ENCODE assay signal across 9 cellular contexts in the genomic region with DNA sequence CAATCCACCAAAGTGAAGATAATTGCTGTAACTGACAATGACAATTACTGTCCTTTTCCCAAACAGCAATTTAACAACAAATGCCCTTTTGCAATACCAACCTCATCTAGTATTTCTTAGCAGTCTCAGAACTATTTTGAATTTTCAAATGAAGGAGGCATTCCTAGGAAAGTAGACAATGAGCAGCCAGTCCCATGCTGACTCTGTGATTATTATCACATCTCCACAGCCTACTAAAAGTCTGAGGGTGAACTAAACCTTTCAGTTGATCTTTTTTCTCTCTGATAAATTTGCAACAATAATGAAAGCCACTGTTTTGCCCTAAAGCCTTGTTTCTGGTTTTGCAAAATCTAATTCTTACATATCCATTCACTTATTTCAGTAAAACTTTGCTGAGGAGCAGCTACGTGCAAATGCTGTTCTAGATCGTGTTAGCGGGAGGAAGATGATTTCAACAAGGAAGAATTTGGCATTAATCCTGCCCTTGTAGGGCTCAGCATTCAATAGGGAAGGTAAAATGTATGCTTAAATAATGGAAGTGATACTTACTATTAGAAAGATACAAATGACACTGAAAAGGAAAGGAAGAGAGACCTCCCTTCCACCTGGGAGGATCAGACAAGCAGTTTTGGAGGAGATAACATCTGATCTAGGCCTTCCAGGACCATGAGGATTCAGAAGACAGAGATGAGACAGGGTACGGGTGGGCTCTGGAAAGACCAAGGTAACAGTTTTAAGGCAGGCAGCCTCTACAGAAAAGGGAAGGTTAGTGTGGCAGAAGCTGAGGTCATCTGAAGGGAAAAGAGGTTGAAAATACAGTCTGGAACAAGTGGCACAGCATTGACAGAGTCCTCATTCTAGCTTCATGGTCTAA. TPM values are rescaled to one million over a fixed set of nuclear protein-coding genes. Genes with fewer than 3 reads are reported as not detected.
DNase-seq lines count a peak whose midpoint lies in the region; ATAC-seq and TF ChIP-seq lines count a peak whose summit lies in the region.
"Had no signal": no experiment of that assay in that cellular context is flagged by ENCODE, and none has a peak within 500 bp of the region (broad histone marks: within the 10 kb centered on the region; RNA-seq: fewer than 3 reads in every experiment).

No MANE protein-coding gene starts in this region.

- intact Hi-C loops in left ventricle myocardium inferior (cut with micrococcal nuclease) = no loop called here
- intact Hi-C loops in Right ventricle myocardium inferior (cut with DNase I) = no loop called here
- intact Hi-C loops in activated T-helper 1 cell treated with anti-CD3 and anti-CD28 coated beads, Interleukin-12 subunit alpha, Interleukin-12 subunit beta, Interleukin-2, Interleukin-4 antibody, amounts not matched to agents 30 ng/mL and 10 ng/mL and 1 ng/mL, durations not matched to agents 14 hours and 24 hours and 36 hours (cut with micrococcal nuclease) = loop anchor here (1.0 to 2.0 kb wide), 3 partner anchors 9 to 15 kb away; no protein-coding TSS in a partner anchor
- intact Hi-C loops in transverse colon (cut with DNase I; ENCODE audit: low total_unique reads) = no loop called here

- peaks cover 66% of the 10 kb centered on the region for H3K36me3 Mint-ChIP-seq in activated T-helper 1 cell treated with anti-CD3 and anti-CD28 coated beads, Interleukin-12 subunit alpha, Interleukin-12 subunit beta, Interleukin-2, Interleukin-4 antibody, amounts not matched to agents 30 ng/mL and 10 ng/mL and 1 ng/mL, durations not matched to agents 14 hours and 24 hours and 36 hours (ENCODE audit: low read depth)

- H3K9me3 Mint-ChIP-seq in activated T-helper 1 cell treated with anti-CD3 and anti-CD28 coated beads, Interleukin-12 subunit alpha, Interleukin-12 subunit beta, Interleukin-2, Interleukin-4 antibody, amounts not matched to agents 30 ng/mL and 10 ng/mL and 1 ng/mL, durations not matched to agents 14 hours and 24 hours and 36 hours = no peaks in the 10 kb centered on the region

- DNase-seq in left ventricle myocardium inferior (no peak), Right ventricle myocardium inferior (ENCODE audit: missing footprints) (no peak), transverse colon (no peak), NCI-H187 (lab: John Stamatoyannopoulos, UW) (no peak), COLO668 (lab: John Stamatoyannopoulos, UW; ENCODE audit: unreplicated experiment) (no peak), OCI-M1 (lab: John Stamatoyannopoulos, UW) (no peak)
- DNase-seq in activated T-helper 1 cell treated with anti-CD3 and anti-CD28 coated beads, Interleukin-12 subunit alpha, Interleukin-12 subunit beta, Interleukin-2, Interleukin-4 antibody, amounts not matched to agents 30 ng/mL and 10 ng/mL and 1 ng/mL, durations not matched to agents 14 hours and 24 hours and 36 hours (ENCODE audit: low spot score) = no peak
- DNase-seq: DMS153 had no signal

- TF ChIP-seq EP300 in gastroesophageal sphincter (IDR thresholded peaks at IDR 0.05) (no peak), transverse colon (IDR thresholded peaks at IDR 0.05; ENCODE audit: low read depth) (no peak)

- in situ Hi-C loops in transverse colon (cut with MboI; ENCODE audit: low pct_ligation_motif_present in 1 of 4, low pct_unique_long_range_greater_than_20kb in 1 of 4, low sequenced_read_pairs in 3 of 4) = no loop called here

- no peaks in the 10 kb centered on the region for H3K9me3 ChIP-seq in left ventricle myocardium inferior (replicated peaks)
- H3K9me3 ChIP-seq in gastroesophageal sphincter = no peaks in the 10 kb centered on the region
- H3K9me3 ChIP-seq in transverse colon = no peaks in the 10 kb centered on the region

- WGBS in gastroesophageal sphincter (ENCODE audit: low coverage in 1 of 2), 2 donors = 20 to 34% methylated on average over 2 to 4 of the region's 4 CpGs
- WGBS in transverse colon (ENCODE audit: low coverage in 1 of 2), 2 donors = 81 to 86% methylated on average over 4 of the region's 4 CpGs

- H3K4me3 ChIP-seq in left ventricle myocardium inferior (no peak overlapping the region), gastroesophageal sphincter (no peak overlapping the region), transverse colon (no peak overlapping the region)

- TF ChIP-seq POLR2A in gastroesophageal sphincter (IDR thresholded peaks at IDR 0.05) (no peak), transverse colon (IDR thresholded peaks at IDR 0.05) (no peak)

- no peaks in the 10 kb centered on the region for H3K36me3 ChIP-seq in left ventricle myocardium inferior
- H3K36me3 ChIP-seq in gastroesophageal sphincter = no peaks in the 10 kb centered on the region
- H3K36me3 ChIP-seq in transverse colon = no peaks in the 10 kb centered on the region

- H3K27ac Mint-ChIP-seq in activated T-helper 1 cell treated with anti-CD3 and anti-CD28 coated beads, Interleukin-12 subunit alpha, Interleukin-12 subunit beta, Interleukin-2, Interleukin-4 antibody, amounts not matched to agents 30 ng/mL and 10 ng/mL and 1 ng/mL, durations not matched to agents 14 hours and 24 hours and 36 hours = peak overlapping the region; percentile 92

- no peaks in the 10 kb centered on the region for H3K27me3 Mint-ChIP-seq in activated T-helper 1 cell treated with anti-CD3 and anti-CD28 coated beads, Interleukin-12 subunit alpha, Interleukin-12 subunit beta, Interleukin-2, Interleukin-4 antibody, amounts not matched to agents 30 ng/mL and 10 ng/mL and 1 ng/mL, durations not matched to agents 14 hours and 24 hours and 36 hours (ENCODE audit: insufficient read depth)

- ATAC-seq in Right ventricle myocardium inferior (no peak), gastroesophageal sphincter (no peak)

- peak overlapping the region; percentile 57 for H3K27ac ChIP-seq in left ventricle myocardium inferior (replicated peaks)
- peak overlapping the region; percentile 75 to 80 (median 78) for H3K27ac ChIP-seq in gastroesophageal sphincter
- H3K27ac ChIP-seq in transverse colon = peak overlapping the region; percentile 54 to 82 (median 70)

- H3K4me1 Mint-ChIP-seq in activated T-helper 1 cell treated with anti-CD3 and anti-CD28 coated beads, Interleukin-12 subunit alpha, Interleukin-12 subunit beta, Interleukin-2, Interleukin-4 antibody, amounts not matched to agents 30 ng/mL and 10 ng/mL and 1 ng/mL, durations not matched to agents 14 hours and 24 hours and 36 hours (ENCODE audit: low read depth) = peaks cover 91% of the 10 kb centered on the region

- H3K4me3 Mint-ChIP-seq in activated T-helper 1 cell treated with anti-CD3 and anti-CD28 coated beads, Interleukin-12 subunit alpha, Interleukin-12 subunit beta, Interleukin-2, Interleukin-4 antibody, amounts not matched to agents 30 ng/mL and 10 ng/mL and 1 ng/mL, durations not matched to agents 14 hours and 24 hours and 36 hours = peak overlapping the region; percentile 46

- TF ChIP-seq CTCF in left ventricle myocardium inferior (IDR thresholded peaks at IDR 0.05; ENCODE audit: borderline replicate concordance) = no peak
- TF ChIP-seq CTCF in gastroesophageal sphincter (IDR thresholded peaks at IDR 0.05) = no peak
- no peak for TF ChIP-seq CTCF in transverse colon (IDR thresholded peaks at IDR 0.05)

- H3K4me1 ChIP-seq in left ventricle myocardium inferior = peaks cover 70% of the 10 kb centered on the region
- peaks cover 24 to 96% (median 44%) of the 10 kb centered on the region in 3 donors for H3K4me1 ChIP-seq in gastroesophageal sphincter
- peaks cover 14 to 62% (median 38%) of the 10 kb centered on the region in 4 donors for H3K4me1 ChIP-seq in transverse colon

- H3K27me3 ChIP-seq in left ventricle myocardium inferior (ENCODE audit: low read depth) (no peaks in the 10 kb centered on the region), gastroesophageal sphincter (no peaks in the 10 kb centered on the region), transverse colon (no peaks in the 10 kb centered on the region)

RNA-seq across cellular contexts. Expression of gene SLC38A1, which starts 47.4 kb away (rescaled TPM):
- total RNA-seq in left ventricle myocardium inferior (134 TPM), Right ventricle myocardium inferior (140 TPM), gastroesophageal sphincter (100 to 1,000 TPM; 175 to 273 (median 195) TPM), transverse colon (100 to 1,000 TPM in 3 of 4 donors, 10 to 100 TPM in 1; 36.8 to 139 (median 117) TPM)
- 172 and 182 TPM in 2 replicates for total RNA-seq in activated T-helper 1 cell treated with anti-CD3 and anti-CD28 coated beads, Interleukin-12 subunit alpha, Interleukin-12 subunit beta, Interleukin-2, Interleukin-4 antibody, amounts not matched to agents 30 ng/mL and 10 ng/mL and 1 ng/mL, durations not matched to agents 14 hours and 24 hours and 36 hours
